Comparison of ENCODE assay signal across 28 cellular contexts in genomic region chr4:76943790-76944189, GRCh38. TPM values are rescaled to one million over a fixed set of nuclear protein-coding genes. Genes with fewer than 3 reads are reported as not detected.
A peak's percentile ranks its signal among the peaks of the same experiment; 100 is the strongest.
DNase-seq lines count a peak whose midpoint lies in the region; ATAC-seq and TF ChIP-seq lines count a peak whose summit lies in the region.
"Had no signal": no experiment of that assay in that cellular context is flagged by ENCODE, and none has a peak within 500 bp of the region (broad histone marks: within the 10 kb centered on the region; RNA-seq: fewer than 3 reads in every experiment).

No MANE protein-coding gene starts in this region.

- H3K27me3 ChIP-seq in SK-N-SH (ENCODE audit: insufficient read depth) (no peaks in the 10 kb centered on the region), fibroblast of lung (ENCODE audit: control insufficient read depth, insufficient read depth, low read length) (no peaks in the 10 kb centered on the region), BE2C (no peaks in the 10 kb centered on the region)
- H3K27me3 ChIP-seq: cardiac muscle cell, SJCRH30 had no signal

- H3K79me2 ChIP-seq in SK-N-SH (ENCODE audit: insufficient read depth) = peaks cover 42% of the 10 kb centered on the region
- H3K79me2 ChIP-seq in fibroblast of lung (ENCODE audit: control insufficient read depth, insufficient read depth, low read length) = peaks cover 33% of the 10 kb centered on the region

- CTCF ChIA-PET in SK-N-SH (lab: Yijun Ruan, JAX) = no interaction called here

- H3K4me2 ChIP-seq in SK-N-SH = no peak overlapping the region
- H3K4me2 ChIP-seq in fibroblast of lung (ENCODE audit: extremely low read depth, insufficient read depth, low read length) = peak overlapping the region; percentile 15
- H3K4me2 ChIP-seq: PC-9 had no signal

- peak overlapping the region in 1 of 2 experiments; percentile 39; a peak in 1 of 4 replicates for H3K27ac ChIP-seq in SK-N-SH (ENCODE audit: low read depth in 2 of 2, low read length in 1 of 2)
- H3K27ac ChIP-seq in fibroblast of lung (ENCODE audit: insufficient read depth, low read length) = no peak overlapping the region
- H3K27ac ChIP-seq: cardiac muscle cell, neutrophil, PC-9, SJCRH30, skin epidermis, VCaP had no signal

- H3K4me1 ChIP-seq in SK-N-SH (ENCODE audit: control insufficient read depth in 1 of 2, insufficient read depth in 2 of 2, low read depth in 1 of 2, low read length in 1 of 2) = peaks cover 0 to 12% of the 10 kb centered on the region in 2 experiments; a peak in 2 of 4 replicates
- no peaks in the 10 kb centered on the region for H3K4me1 ChIP-seq in fibroblast of lung (ENCODE audit: control insufficient read depth, extremely low read depth, insufficient read depth, low read length)
- no peaks in the 10 kb centered on the region for H3K4me1 ChIP-seq in BE2C
- H3K4me1 ChIP-seq: SJCRH30 had no signal

- no peak for ATAC-seq in HG02938 (IDR thresholded peaks at IDR 0.05; ENCODE audit: unreplicated experiment)
- ATAC-seq: activated T-cell treated with anti-CD3 and anti-CD28 coated beads, Interleukin-2, amount 50 U/mL, for 4 hours had no signal

- H3K36me3 ChIP-seq in SK-N-SH (replicated peaks in 1 of 2; ENCODE audit: control insufficient read depth in 1 of 2, insufficient read depth in 2 of 2, low read length in 1 of 2) = peaks cover 0 to 28% of the 10 kb centered on the region in 2 experiments
- H3K36me3 ChIP-seq in fibroblast of lung (ENCODE audit: control insufficient read depth, insufficient read depth, low read length) = no peaks in the 10 kb centered on the region
- 0 out of 2 replicates have a peak, but pooled peaks cover 2% of the 10 kb centered on the region for H3K36me3 ChIP-seq in BE2C
- H3K36me3 ChIP-seq: cardiac muscle cell, neutrophil had no signal

- H2AFZ ChIP-seq in SK-N-SH (ENCODE audit: low read depth) (no peak overlapping the region), fibroblast of lung (ENCODE audit: low read length) (no peak overlapping the region)
- H2AFZ ChIP-seq: PC-9 had no signal

- H3K4me3 ChIP-seq in SK-N-SH (ENCODE audit: low read depth in 2 of 2, low read length in 1 of 2) = no peak overlapping the region
- no peak overlapping the region for H3K4me3 ChIP-seq in fibroblast of lung (replicated peaks in 1 of 4; ENCODE audit: control extremely low read depth in 1 of 4, insufficient read depth in 1 of 4, low read depth in 3 of 4, low read length in 4 of 4)
- H3K4me3 ChIP-seq in BE2C (ENCODE audit: low read depth, low read length) = no peak overlapping the region
- H3K4me3 ChIP-seq: cardiac muscle cell, PC-9, SJCRH30, skin epidermis had no signal

- H3F3A ChIP-seq in SK-N-SH (replicated peaks; ENCODE audit: insufficient read depth) = peaks cover 6% of the 10 kb centered on the region

- no peak for TF ChIP-seq EP300 in SK-N-SH (IDR thresholded peaks at IDR 0.05; ENCODE audit: borderline replicate concordance in 1 of 2, low read depth in 1 of 2, low read length in 1 of 2)

- H4K20me1 ChIP-seq in SK-N-SH (ENCODE audit: insufficient read depth) = no peaks in the 10 kb centered on the region
- no peaks in the 10 kb centered on the region for H4K20me1 ChIP-seq in fibroblast of lung (ENCODE audit: control insufficient read depth, extremely low read depth, insufficient read depth, low read length)

- 92% methylated on average over 1 of the region's 1 CpG for WGBS in SK-N-SH (ENCODE audit: low lambda C conversion rate)

- H3K9me3 ChIP-seq in SK-N-SH (no peaks in the 10 kb centered on the region), fibroblast of lung (ENCODE audit: control insufficient read depth, insufficient read depth, low read depth, low read length) (no peaks in the 10 kb centered on the region), BE2C (no peaks in the 10 kb centered on the region)
- H3K9me3 ChIP-seq: neutrophil, SJCRH30 had no signal

- DNase-seq in A172 (ENCODE audit: low spot score) (peak; percentile 23), EL (peak; percentile 21), SK-N-SH (no peak), fibroblast of lung (ENCODE audit: low read depth in 2 of 2) (peak in 1 of 2 donors; percentile 54), NCI-H345 treated with DMSO at 0.1 percent for 48 hours (lab: John Stamatoyannopoulos, UW; ENCODE audit: unreplicated experiment) (no peak), MV-4-11 (lab: John Stamatoyannopoulos, UW) (no peak), BE2C (no peak)
- DNase-seq: activated CD4-positive, alpha-beta T cell treated with anti-CD3 and anti-CD28 coated beads, Interleukin-2, amount 10 ng/mL, durations not matched to agents 24 days and 14 days; activated naive CD4-positive, alpha-beta T cell treated with anti-CD3 and anti-CD28 coated beads for 36 hours; activated T-cell treated with anti-CD3 and anti-CD28 coated beads, Interleukin-2, amount 50 U/mL, for 4 hours; CD4-positive, CD25-positive, alpha-beta regulatory T cell; glutamatergic neuron; kidney glomerular epithelial cell; mesenchymal stem cell; NCI-H1105 treated with DMSO at 0.1 percent for 48 hours; NCI-H2081; PC-9; SJCRH30; T-helper 2 cell had no signal

- no peak for TF ChIP-seq RAD21 in SK-N-SH (IDR thresholded peaks at IDR 0.05; ENCODE audit: low read length)

- POLR2A ChIA-PET in SK-N-SH (lab: Yijun Ruan, JAX) = no interaction called here

- H3K9ac ChIP-seq in SK-N-SH (no peak overlapping the region), fibroblast of lung (ENCODE audit: insufficient read depth, low read length) (no peak overlapping the region)

- no peak for TF ChIP-seq CTCF in SK-N-SH (IDR thresholded peaks at IDR 0.05)
- TF ChIP-seq CTCF in fibroblast of lung (conservative IDR thresholded peaks at IDR 0.05 in 1 of 2, IDR thresholded peaks at IDR 0.05 in 1 of 2; ENCODE audit: low read depth in 1 of 2, low read length in 2 of 2) = no peak
- TF ChIP-seq CTCF in BE2C (IDR thresholded peaks at IDR 0.05; ENCODE audit: low read depth, low read length) = no peak

- H3K9me2 ChIP-seq in SK-N-SH = no peaks in the 10 kb centered on the region

TF ChIP-seq in SK-N-SH, 30 proteins besides CTCF, POLR2A, EP300 and RAD21:
- TF ChIP-seq ZBTB33 (IDR thresholded peaks at IDR 0.05; ENCODE audit: borderline replicate concordance, low read depth) (no peak), NFIC (IDR thresholded peaks at IDR 0.05; ENCODE audit: borderline replicate concordance) (peak; percentile 51; the same call in 1 of the 2 replicates)
TF ChIP-seq in SK-N-SH: peak in this region for 1.

RNA-seq across cellular contexts. Expression of gene SEPTIN11, which starts 5.8 kb away (rescaled TPM):
- total RNA-seq in A172 (2014; rRNA removed; shearing (Covaris generic)) = 72.5 and 73.5 TPM in 2 replicates
- polyA plus RNA-seq in SK-N-SH (2012; rRNA removed) (47.4 and 81.9 TPM in 2 replicates), fibroblast of lung (521 and 1,286 TPM in 2 replicates)
- polyA plus RNA-seq in SK-N-SH (2012; cell fraction: cytosol; rRNA removed) = 75.6 and 89.3 TPM in 2 replicates
- polyA plus RNA-seq in SK-N-SH (2012; cell fraction: nucleus; rRNA removed) = 34.1 and 66.4 TPM in 2 replicates
- 293 and 688 TPM in 2 replicates for total RNA-seq in fibroblast of lung
- 255 and 662 TPM in 2 replicates for polyA plus RNA-seq in fibroblast of lung (2012)
- 89.2 and 208 TPM in 2 replicates for polyA minus RNA-seq in fibroblast of lung (ENCODE audit: low replicate concordance)
- polyA plus RNA-seq in BE2C (2012; ENCODE audit: insufficient read depth, insufficient read length, low read depth) = 33.9 TPM

RNA-seq across cellular contexts. Expression of gene SOWAHB, which starts 45.8 kb away (rescaled TPM):
- total RNA-seq in A172 (2014; rRNA removed; shearing (Covaris generic)) = not detected in 2 replicates
- polyA plus RNA-seq in SK-N-SH (2012; rRNA removed) (0.05 and 0.06 TPM in 2 replicates), fibroblast of lung (0.07 TPM in 1 of 2 replicates, not detected in the other)
- 0.01 and 0.04 TPM in 2 replicates for polyA plus RNA-seq in SK-N-SH (2012; cell fraction: cytosol; rRNA removed)
- 0.05 and 0.08 TPM in 2 replicates for polyA plus RNA-seq in SK-N-SH (2012; cell fraction: nucleus; rRNA removed)
- under 0.01 and 0.17 TPM in 2 replicates for total RNA-seq in fibroblast of lung
- 0.03 and 0.05 TPM in 2 replicates for polyA plus RNA-seq in fibroblast of lung (2012)
- polyA minus RNA-seq in fibroblast of lung (ENCODE audit: low replicate concordance) = 0.31 TPM in 1 of 2 replicates, not detected in the other
- not detected for polyA plus RNA-seq in BE2C (2012; ENCODE audit: insufficient read depth, insufficient read length, low read depth)
- total RNA-seq: activated CD4-positive, alpha-beta T cell treated with anti-CD3 and anti-CD28 coated beads, Interleukin-2, amount 10 ng/mL, durations not matched to agents 24 days and 14 days; activated naive CD4-positive, alpha-beta T cell treated with anti-CD3 and anti-CD28 coated beads for 36 hours; CD4-positive, CD25-positive, alpha-beta regulatory T cell; dermis microvascular lymphatic vessel endothelial cell; NCI-H460; pulmonary artery endothelial cell; SJCRH30 had no signal
- polyA plus RNA-seq: AG04450; CD4-positive, CD25-positive, alpha-beta regulatory T cell had no signal

Comparison
In these comparisons a context has a peak if more than half of its experiments do, and no peak if none do; other contexts are left out.
1. DNase-seq: peak in A172 (single experiment) and EL (single experiment); none in SK-N-SH (single experiment), NCI-H345 treated with DMSO at 0.1 percent for 48 hours (single experiment), MV-4-11 (single experiment) and BE2C (single experiment).